ENCODE assay signal across 10 cellular contexts in the genomic region with DNA sequence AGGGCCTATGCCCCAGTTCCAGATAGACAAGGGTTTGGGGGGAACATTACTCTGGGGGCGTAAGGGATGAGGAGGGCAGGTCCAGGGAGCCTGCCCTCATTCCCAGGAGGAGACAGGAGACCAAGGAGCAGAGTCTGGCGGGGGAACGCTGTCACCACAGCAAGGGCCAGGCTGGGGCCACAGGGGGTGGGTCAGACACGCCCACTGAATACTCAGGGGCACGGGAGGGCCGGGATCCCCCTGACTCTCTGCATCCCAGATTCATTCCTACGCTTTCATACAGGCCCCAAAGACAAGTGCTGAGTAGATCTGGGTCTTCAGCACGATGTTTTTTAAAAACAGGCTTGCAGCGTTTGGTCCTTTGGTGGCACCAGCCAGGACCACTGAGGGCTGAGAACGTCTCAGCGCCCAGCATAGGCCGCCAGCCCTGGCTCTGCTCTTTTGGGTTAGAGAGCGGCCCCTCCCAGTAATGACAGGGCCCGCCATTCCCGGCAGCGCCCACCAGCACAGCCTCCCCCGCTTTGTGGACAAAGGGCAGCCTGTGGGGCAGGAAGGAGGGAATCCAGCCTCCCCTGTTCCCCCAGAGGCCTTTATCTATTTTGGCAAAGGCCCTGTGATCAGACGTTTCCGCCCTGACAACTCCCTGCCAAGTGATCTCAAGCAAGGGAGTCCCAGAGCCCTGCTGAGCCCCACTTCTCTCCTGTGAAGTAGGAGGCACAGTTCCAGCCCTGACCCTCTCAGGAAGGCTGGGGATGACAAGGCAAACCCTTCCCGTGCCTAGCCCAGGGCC. TPM values are rescaled to one million over a fixed set of nuclear protein-coding genes. Genes with fewer than 3 reads are reported as not detected.
DNase-seq lines count a peak whose midpoint lies in the region; ATAC-seq and TF ChIP-seq lines count a peak whose summit lies in the region.
"Had no signal": no experiment of that assay in that cellular context is flagged by ENCODE, and none has a peak within 500 bp of the region (broad histone marks: within the 10 kb centered on the region; RNA-seq: fewer than 3 reads in every experiment).

No MANE protein-coding gene starts in this region.

- H3K4me1 ChIP-seq in liver (ENCODE audit: control insufficient read depth in 4 of 4, insufficient read depth in 4 of 4, low read length in 3 of 4) = peaks cover 53 to 83% (median 71%) of the 10 kb centered on the region in 4 donors
- H3K4me1 ChIP-seq in stomach = peaks cover 80 to 100% (median 91%) of the 10 kb centered on the region in 4 donors
- no peaks in the 10 kb centered on the region for H3K4me1 ChIP-seq in PC-3 (ENCODE audit: insufficient read depth, low read length)

- peaks cover 12% of the 10 kb centered on the region for H3K36me3 Mint-ChIP-seq in activated T-helper 2 cell treated with anti-CD3 and anti-CD28 coated beads, Interferon-gamma antibody, Interleukin-2, Interleukin-4, amounts not matched to agents 10 μg/mL and 5 μg/mL and 100 μg/mL, durations not matched to agents 14 hours and 24 hours and 36 hours (ENCODE audit: low read depth)

- TF ChIP-seq CTCF in coronary artery (IDR thresholded peaks at IDR 0.05) = no peak
- peak; percentile 3 for TF ChIP-seq CTCF in liver (IDR thresholded peaks at IDR 0.05; ENCODE audit: low read depth, low read length, missing input control)
- no peak for TF ChIP-seq CTCF in stomach (IDR thresholded peaks at IDR 0.05)
- no peak for TF ChIP-seq CTCF in PC-3 (conservative IDR thresholded peaks at IDR 0.05; ENCODE audit: low read depth, low read length)

- in situ Hi-C loops in KBM-7 (cut with MboI; ENCODE audit: low pct_unique_long_range_greater_than_20kb, low sequenced_read_pairs) = no loop called here

- no peak for TF ChIP-seq EP300 in stomach (IDR thresholded peaks at IDR 0.05)

- peak overlapping the region; percentile 75 to 97 for H3K27ac ChIP-seq in coronary artery
- peak overlapping the region; percentile 95 to 98 for H3K27ac ChIP-seq in liver (ENCODE audit: low read depth in 1 of 2, low read length in 2 of 2)
- peak overlapping the region; percentile 49 to 86 (median 84) for H3K27ac ChIP-seq in stomach
- no peak overlapping the region for H3K27ac ChIP-seq in PC-3 (ENCODE audit: low read length)

- ATAC-seq in HG02610 (IDR thresholded peaks at IDR 0.05; ENCODE audit: unreplicated experiment) = no peak
- ATAC-seq in PC-3 = no peak

- intact Hi-C loops in stomach (cut with DNase I; ENCODE audit: low total_unique reads) (no loop called here), PC-3 (cut with micrococcal nuclease) (no loop called here)
- intact Hi-C loops in activated T-helper 2 cell treated with anti-CD3 and anti-CD28 coated beads, Interferon-gamma antibody, Interleukin-2, Interleukin-4, amounts not matched to agents 10 μg/mL and 5 μg/mL and 100 μg/mL, durations not matched to agents 14 hours and 24 hours and 36 hours (cut with micrococcal nuclease) = loop anchor here (1.0 kb wide), 1 partner anchor 42 kb away; no protein-coding TSS in a partner anchor

- CTCF ChIA-PET in PC-3 (lab: Charles Lee) = no interaction called here

- H3K9me3 ChIP-seq in liver (ENCODE audit: control insufficient read depth in 4 of 4, low read length in 3 of 4) (no peaks in the 10 kb centered on the region), stomach (no peaks in the 10 kb centered on the region), PC-3 (ENCODE audit: low read length) (no peaks in the 10 kb centered on the region)

- peaks cover 92% of the 10 kb centered on the region for H3K79me2 ChIP-seq in PC-3 (ENCODE audit: low read length)

- H3K36me3 ChIP-seq in liver (ENCODE audit: control insufficient read depth in 4 of 4, insufficient read depth in 3 of 4, low read depth in 1 of 4, low read length in 3 of 4) (no peaks in the 10 kb centered on the region), stomach (no peaks in the 10 kb centered on the region), PC-3 (ENCODE audit: low read depth, low read length) (no peaks in the 10 kb centered on the region)

- BruUV-seq in PC-3 (replicated peaks; lab: Mats Ljungman, UMichigan) = no TSS peak

- H3F3A ChIP-seq in PC-3 (ENCODE audit: low read length, unreplicated experiment) = no peaks in the 10 kb centered on the region

- H3K4me3 ChIP-seq in coronary artery (peak overlapping the region; percentile 42), liver (ENCODE audit: low read depth in 1 of 3, low read length in 3 of 3) (no peak overlapping the region), stomach (no peak overlapping the region), PC-3 (ENCODE audit: low read length) (no peak overlapping the region)

- no peaks in the 10 kb centered on the region for H3K27me3 ChIP-seq in liver (ENCODE audit: control insufficient read depth in 4 of 4, insufficient read depth in 4 of 4, low read length in 3 of 4)
- H3K27me3 ChIP-seq in stomach = no peaks in the 10 kb centered on the region
- no peaks in the 10 kb centered on the region for H3K27me3 ChIP-seq in PC-3 (ENCODE audit: low read length)

- H3K9ac ChIP-seq in liver (ENCODE audit: low read depth in 1 of 2, low read length in 2 of 2) = peak overlapping the region; percentile 77 to 84
- no peak overlapping the region for H3K9ac ChIP-seq in PC-3 (ENCODE audit: low read length)

- DNase-seq in KBM-7 (peak; percentile 84), coronary artery (ENCODE audit: low spot score) (no peak), stomach (peak; percentile 52), NCI-H2081 (lab: John Stamatoyannopoulos, UW) (no peak), PC-3 (no peak)
- no peak for DNase-seq in activated T-helper 2 cell treated with anti-CD3 and anti-CD28 coated beads, Interferon-gamma antibody, Interleukin-2, Interleukin-4, amounts not matched to agents 10 μg/mL and 5 μg/mL and 100 μg/mL, durations not matched to agents 14 hours and 24 hours and 36 hours (ENCODE audit: low spot score)
- DNase-seq: activated effector memory CD4-positive, alpha-beta T cell treated with anti-CD3 and anti-CD28 coated beads, Interleukin-2, amount 50 U/mL, for 16 hours; H9 had no signal

- H3K4me3 Mint-ChIP-seq in activated T-helper 2 cell treated with anti-CD3 and anti-CD28 coated beads, Interferon-gamma antibody, Interleukin-2, Interleukin-4, amounts not matched to agents 10 μg/mL and 5 μg/mL and 100 μg/mL, durations not matched to agents 14 hours and 24 hours and 36 hours (ENCODE audit: low read depth) = no peak overlapping the region
- H3K4me3 Mint-ChIP-seq: H9 had no signal

- no peaks in the 10 kb centered on the region for H3K9me2 ChIP-seq in PC-3 (replicated peaks; ENCODE audit: low read length)

- H3K27me3 Mint-ChIP-seq in activated T-helper 2 cell treated with anti-CD3 and anti-CD28 coated beads, Interferon-gamma antibody, Interleukin-2, Interleukin-4, amounts not matched to agents 10 μg/mL and 5 μg/mL and 100 μg/mL, durations not matched to agents 14 hours and 24 hours and 36 hours (ENCODE audit: low read depth) = no peaks in the 10 kb centered on the region

- peaks cover 40% of the 10 kb centered on the region for H3K4me1 Mint-ChIP-seq in activated T-helper 2 cell treated with anti-CD3 and anti-CD28 coated beads, Interferon-gamma antibody, Interleukin-2, Interleukin-4, amounts not matched to agents 10 μg/mL and 5 μg/mL and 100 μg/mL, durations not matched to agents 14 hours and 24 hours and 36 hours (ENCODE audit: low read depth)

- H3K4me2 ChIP-seq in PC-3 (ENCODE audit: low read length) = no peak overlapping the region

- no peak for TF ChIP-seq POLR2A in stomach (IDR thresholded peaks at IDR 0.05)

- POLR2A ChIA-PET in PC-3 (lab: Charles Lee; ENCODE audit: unreplicated experiment) = no interaction called here

- no peak overlapping the region for H3K27ac Mint-ChIP-seq in activated T-helper 2 cell treated with anti-CD3 and anti-CD28 coated beads, Interferon-gamma antibody, Interleukin-2, Interleukin-4, amounts not matched to agents 10 μg/mL and 5 μg/mL and 100 μg/mL, durations not matched to agents 14 hours and 24 hours and 36 hours

- no peak overlapping the region for H2AFZ ChIP-seq in PC-3 (ENCODE audit: low read length)

- TF ChIP-seq RAD21 in liver (IDR thresholded peaks at IDR 0.05) = peak; percentile 42 to 55

- H4K20me1 ChIP-seq in PC-3 (ENCODE audit: low read length) = peaks cover 5% of the 10 kb centered on the region; the same call in 1 of the 2 replicates

- WGBS in liver = 25% methylated on average over 20 of the region's 20 CpGs
- 30 to 44% (median 35%) methylated on average over 17 to 20 of the region's 20 CpGs for WGBS in stomach, 5 donors

- no peaks in the 10 kb centered on the region for H3K9me3 Mint-ChIP-seq in activated T-helper 2 cell treated with anti-CD3 and anti-CD28 coated beads, Interferon-gamma antibody, Interleukin-2, Interleukin-4, amounts not matched to agents 10 μg/mL and 5 μg/mL and 100 μg/mL, durations not matched to agents 14 hours and 24 hours and 36 hours
- H3K9me3 Mint-ChIP-seq: H9 had no signal

TF ChIP-seq in liver, 16 proteins besides CTCF, POLR2A, EP300 and RAD21 (continues in another document):
- TF ChIP-seq HNF4A (conservative IDR thresholded peaks at IDR 0.05) (peak; percentile 51 to 80), RXRA (IDR thresholded peaks at IDR 0.05) (peak in 1 of 2 donors; percentile 74), NR2F2 (IDR thresholded peaks at IDR 0.05) (peak; percentile 84), TAF1 (conservative IDR thresholded peaks at IDR 0.05) (no peak), EGR1 (IDR thresholded peaks at IDR 0.05; ENCODE audit: low read depth in 2 of 2) (peak; percentile 93 to 99)
- TF ChIP-seq, protein P1, sequence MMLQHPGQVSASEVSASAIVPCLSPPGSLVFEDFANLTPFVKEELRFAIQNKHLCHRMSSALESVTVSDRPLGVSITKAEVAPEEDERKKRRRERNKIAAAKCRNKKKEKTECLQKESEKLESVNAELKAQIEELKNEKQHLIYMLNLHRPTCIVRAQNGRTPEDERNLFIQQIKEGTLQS (IDR thresholded peaks at IDR 0.05) = no peak

RNA-seq across cellular contexts. Expression of a gene that starts 24.9 kb away (rescaled TPM):
- total RNA-seq in liver (10 to 100 TPM; 36.4 to 48.5 TPM), stomach (10 to 100 TPM; 24.5 to 76.8 (median 35.6) TPM), PC-3 (2014; rRNA removed) (21.1 and 22.1 TPM in 2 replicates)
- polyA plus RNA-seq in liver (10 to 100 TPM; 32.5 to 49.7 TPM), stomach (10 to 100 TPM in 2 of 3 donors, 1 to 10 TPM in 1; 6.0 to 18.9 (median 18.3) TPM)
- 44.6 and 47.7 TPM in 2 replicates for total RNA-seq in activated T-helper 2 cell treated with anti-CD3 and anti-CD28 coated beads, Interferon-gamma antibody, Interleukin-2, Interleukin-4, amounts not matched to agents 10 μg/mL and 5 μg/mL and 100 μg/mL, durations not matched to agents 14 hours and 24 hours and 36 hours

Comparison
In these comparisons a context has a peak if more than half of its experiments do, and no peak if none do; other contexts are left out.
1. DNase-seq: peak in KBM-7 (single experiment) and stomach (single experiment); none in coronary artery (single experiment), NCI-H2081 (0 of 2), activated T-helper 2 cell treated with anti-CD3 and anti-CD28 coated beads, Interferon-gamma antibody, Interleukin-2, Interleukin-4, amounts not matched to agents 10 μg/mL and 5 μg/mL and 100 μg/mL, durations not matched to agents 14 hours and 24 hours and 36 hours (single experiment) and PC-3 (single experiment).